ENCODE assay signal across 22 cellular contexts in the genomic region with DNA sequence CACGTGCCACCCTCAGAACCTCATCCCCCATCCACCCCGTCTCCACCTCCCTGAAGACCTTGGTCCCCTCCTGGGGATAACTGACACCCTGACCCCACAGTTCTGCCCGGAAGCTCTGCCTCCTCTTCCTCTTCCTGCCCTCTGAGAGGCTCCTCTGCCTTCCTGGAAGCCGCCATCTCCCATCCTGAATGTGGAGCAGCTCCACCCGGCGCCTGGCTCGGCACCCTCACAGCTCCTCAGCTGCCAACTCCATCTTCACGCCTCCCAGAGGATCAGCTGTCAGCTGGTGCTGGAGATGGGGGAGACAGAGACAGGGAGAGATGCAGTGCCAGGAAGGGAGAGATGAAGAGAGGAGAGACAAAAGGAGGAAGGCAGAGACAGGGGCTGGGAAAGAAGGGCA.
"Had no signal": no experiment of that assay in that cellular context is flagged by ENCODE, and none has a peak within 500 bp of the region (broad histone marks: within the 10 kb centered on the region; RNA-seq: fewer than 3 reads in every experiment).

No MANE protein-coding gene starts in this region.

- ATAC-seq: activated CD8-positive, alpha-beta T cell treated with anti-CD3 and anti-CD28 coated beads for 36 hours; activated naive CD8-positive, alpha-beta T cell treated with anti-CD3 and anti-CD28 coated beads, Interleukin-2, amount 50 U/mL, for 24 hours; body of pancreas; left cardiac atrium; lower lobe of right lung; stimulated activated naive CD8-positive, alpha-beta T cell treated with anti-CD3 and anti-CD28 coated beads, Interleukin-15, Interleukin-2, amounts not matched to agents 100 U/mL and 50 U/mL, for 24 hours; upper lobe of right lung had no signal

- H3K9me3 ChIP-seq: body of pancreas, esophagus muscularis mucosa, lower lobe of right lung, spleen, thyroid gland, upper lobe of right lung had no signal

- DNase-seq: activated CD4-positive, alpha-beta T cell treated with anti-CD3 and anti-CD28 coated beads, Interleukin-2, amount 10 ng/mL, durations not matched to agents 7 days and 5 days; activated CD4-positive, CD25-positive, alpha-beta regulatory T cell treated with anti-CD3 and anti-CD28 coated beads, Interleukin-2, amount 50 U/mL, for 72 hours; activated CD8-positive, alpha-beta T cell treated with anti-CD3 and anti-CD28 coated beads for 36 hours; activated gamma-delta T cell; activated naive CD4-positive, alpha-beta T cell treated with anti-CD3 and anti-CD28 coated beads, Interleukin-2, amount 50 U/mL, for 16 hours; activated naive CD8-positive, alpha-beta T cell treated with anti-CD3 and anti-CD28 coated beads, Interleukin-2, amount 50 U/mL, for 24 hours; body of pancreas; dermis blood vessel endothelial cell; effector memory CD4-positive, alpha-beta T cell; glutamatergic neuron; hypothalamus; left cardiac atrium; lower lobe of right lung; mesendoderm; naive B cell; spleen; stimulated activated CD4-positive, alpha-beta T cell treated with anti-CD3 and anti-CD28 coated beads, Interleukin-4, amount 100 ng/mL, for 4 hours; stimulated activated naive CD8-positive, alpha-beta T cell treated with anti-CD3 and anti-CD28 coated beads, Interleukin-15, Interleukin-2, amounts not matched to agents 100 U/mL and 50 U/mL, for 24 hours; T-helper 2 cell; thyroid gland; upper lobe of right lung had no signal

- H3K27me3 ChIP-seq: body of pancreas, thyroid gland had no signal

- H3K4me3 ChIP-seq: body of pancreas, esophagus muscularis mucosa, lower lobe of right lung, spleen, thyroid gland, upper lobe of right lung had no signal

- H3K27ac ChIP-seq: body of pancreas, esophagus muscularis mucosa, lower lobe of right lung, spleen, thyroid gland, upper lobe of right lung had no signal

- H3K36me3 ChIP-seq: esophagus muscularis mucosa, lower lobe of right lung, spleen, thyroid gland, upper lobe of right lung had no signal

- H3K4me1 ChIP-seq: body of pancreas, esophagus muscularis mucosa, lower lobe of right lung, spleen, thyroid gland, upper lobe of right lung had no signal
